In genomic region chr6:53417141-53417540, GRCh38 we compare ENCODE assay signal across 20 cellular contexts.
DNase-seq lines count a peak whose midpoint lies in the region; ATAC-seq, FAIRE-seq and TF ChIP-seq lines count a peak whose summit lies in the region.
"Had no signal": no experiment of that assay in that cellular context is flagged by ENCODE, and none has a peak within 500 bp of the region (broad histone marks: within the 10 kb centered on the region; RNA-seq: fewer than 3 reads in every experiment).

No MANE protein-coding gene starts in this region.

- in situ Hi-C loops in HepG2 (cut with HindIII; ENCODE audit: extremely low pct_ligation_motif_present, low pct_unique_long_range_greater_than_20kb) (no loop called here), astrocyte of the spinal cord (cut with HindIII; ENCODE audit: low sequenced_read_pairs) (no loop called here), HAP-1 (cut with MboI; ENCODE audit: low sequenced_read_pairs) (no loop called here)

- intact Hi-C loops in HepG2 (cut with micrococcal nuclease; ENCODE audit: unreplicated experiment) (no loop called here), right lobe of liver (cut with DNase I) (no loop called here)

- H3K4me1 ChIP-seq in HepG2 (ENCODE audit: insufficient read depth, low read length): no peaks in the 10 kb centered on the region
- H3K4me1 ChIP-seq in right lobe of liver: peaks cover 0 to 17% (median 4%) of the 10 kb centered on the region in 4 donors
- no peaks in the 10 kb centered on the region for H3K4me1 ChIP-seq in Peyer's patch
- no peaks in the 10 kb centered on the region for H3K4me1 ChIP-seq in HAP-1
- H3K4me1 ChIP-seq: BLaER1 treated with 17β-estradiol and CSF1 and Interleukin-3, amounts not matched to agents 10 nM and 100 nM had no signal

- no peak overlapping the region for H3K27ac ChIP-seq in HepG2 (ENCODE audit: extremely low read length, insufficient read depth, low read length)
- H3K27ac ChIP-seq in right lobe of liver: no peak overlapping the region
- no peak overlapping the region for H3K27ac ChIP-seq in Peyer's patch
- H3K27ac ChIP-seq: BLaER1 treated with 17β-estradiol and CSF1 and Interleukin-3, amounts not matched to agents 10 nM and 100 nM; PC-9; SK-N-MC had no signal

- ATAC-seq in HepG2 (peak; percentile 48; the same call in 2 of the 3 replicates), right lobe of liver (no peak), HG02798 (IDR thresholded peaks at IDR 0.05; ENCODE audit: poor library complexity, unreplicated experiment) (no peak)
- ATAC-seq: Right ventricle myocardium inferior had no signal

- H3K36me3 Mint-ChIP-seq in type B pancreatic cell: no peaks in the 10 kb centered on the region

- H3K4me3 Mint-ChIP-seq in type B pancreatic cell: no peak overlapping the region

- no peak overlapping the region for H3K9ac ChIP-seq in HepG2 (ENCODE audit: insufficient read depth, low read depth, low read length)
- H3K9ac ChIP-seq: BLaER1 treated with 17β-estradiol and CSF1 and Interleukin-3, amounts not matched to agents 10 nM and 100 nM had no signal

- TF ChIP-seq POLR2A in HepG2 (IDR thresholded peaks at IDR 0.05; ENCODE audit: insufficient read depth in 1 of 2, low read depth in 2 of 2, low read length in 2 of 2) (no peak), right lobe of liver (IDR thresholded peaks at IDR 0.05) (no peak), Peyer's patch (IDR thresholded peaks at IDR 0.05) (no peak)

- DNase-seq in HepG2 (ENCODE audit: low spot score): no peak
- DNase-seq in right lobe of liver: no peak
- DNase-seq in astrocyte of the spinal cord (ENCODE audit: low read depth, low spot score): no peak
- DNase-seq in fibroblast of villous mesenchyme (ENCODE audit: low read depth): no peak
- no peak for DNase-seq in type B pancreatic cell (ENCODE audit: extremely low spot score, unreplicated experiment)
- DNase-seq in Peyer's patch: no peak
- DNase-seq in HAP-1 (ENCODE audit: low spot score in 2 of 2): no peak
- DNase-seq: 8988T, DND-41, IMR-90, Kasumi-1, NCI-H187, NCI-H446, PC-9 had no signal

- TF ChIP-seq CTCF in HepG2 (CRISPR knock-in tag; IDR thresholded peaks at IDR 0.05): no peak
- TF ChIP-seq CTCF in right lobe of liver (IDR thresholded peaks at IDR 0.05): no peak
- peak; percentile 7 for TF ChIP-seq CTCF in astrocyte of the spinal cord (IDR thresholded peaks at IDR 0.05; ENCODE audit: low read depth, low read length)
- TF ChIP-seq CTCF in fibroblast of villous mesenchyme (IDR thresholded peaks at IDR 0.05; ENCODE audit: insufficient read depth, low read depth, low read length): peak; percentile 20
- TF ChIP-seq CTCF in type B pancreatic cell (conservative IDR thresholded peaks at IDR 0.05): peak; percentile 39
- no peak for TF ChIP-seq CTCF in Peyer's patch (IDR thresholded peaks at IDR 0.05)

- H3K27me3 ChIP-seq in HepG2 (ENCODE audit: control insufficient read depth in 1 of 2, insufficient read depth in 2 of 2, low read length in 2 of 2) (peaks cover 0 to 4% of the 10 kb centered on the region in 2 experiments; a peak in 1 of 5 replicates), right lobe of liver (no peaks in the 10 kb centered on the region), Peyer's patch (no peaks in the 10 kb centered on the region), HAP-1 (ENCODE audit: low read depth) (peaks cover 7% of the 10 kb centered on the region)
- H3K27me3 ChIP-seq: BLaER1 treated with 17β-estradiol and CSF1 and Interleukin-3, amounts not matched to agents 10 nM and 100 nM had no signal

- no peak for TF ChIP-seq RAD21 in HepG2 (CRISPR knock-in tag; IDR thresholded peaks at IDR 0.05)

- FAIRE-seq in HepG2 (lab: Jason Lieb, UNC): no peak
- FAIRE-seq: G401.6, H1 had no signal

- no peak overlapping the region for H2AFZ ChIP-seq in HepG2 (ENCODE audit: low read length)
- H2AFZ ChIP-seq: PC-9 had no signal

- no TSS peak for BruUV-seq in HepG2 (replicated peaks; lab: Mats Ljungman, UMichigan)

- H3K36me3 ChIP-seq in HepG2 (replicated peaks in 1 of 2; ENCODE audit: control insufficient read depth in 1 of 2, insufficient read depth in 2 of 2, low read length in 2 of 2): no peaks in the 10 kb centered on the region
- no peaks in the 10 kb centered on the region for H3K36me3 ChIP-seq in right lobe of liver
- no peaks in the 10 kb centered on the region for H3K36me3 ChIP-seq in Peyer's patch
- no peaks in the 10 kb centered on the region for H3K36me3 ChIP-seq in HAP-1 (replicated peaks)
- H3K36me3 ChIP-seq: BLaER1 treated with 17β-estradiol and CSF1 and Interleukin-3, amounts not matched to agents 10 nM and 100 nM had no signal

- no peaks in the 10 kb centered on the region for H4K20me1 ChIP-seq in HepG2 (ENCODE audit: insufficient read depth, low read length)
- H4K20me1 ChIP-seq: BLaER1 treated with 17β-estradiol and CSF1 and Interleukin-3, amounts not matched to agents 10 nM and 100 nM had no signal

- no peaks in the 10 kb centered on the region for H3K27me3 Mint-ChIP-seq in type B pancreatic cell

- H3K4me3 ChIP-seq in HepG2 (replicated peaks in 1 of 3; ENCODE audit: insufficient read depth in 1 of 3, low read depth in 2 of 3, low read length in 3 of 3) (no peak overlapping the region), right lobe of liver (no peak overlapping the region), astrocyte of the spinal cord (ENCODE audit: low read depth, low read length) (no peak overlapping the region), fibroblast of villous mesenchyme (ENCODE audit: low read depth, low read length) (no peak overlapping the region), Peyer's patch (no peak overlapping the region), HAP-1 (no peak overlapping the region)
- H3K4me3 ChIP-seq: BLaER1 treated with 17β-estradiol and CSF1 and Interleukin-3, amounts not matched to agents 10 nM and 100 nM; PC-9; SK-N-MC had no signal

- H3K27ac Mint-ChIP-seq in type B pancreatic cell: no peak overlapping the region

- H3K4me2 ChIP-seq in HepG2 (ENCODE audit: low read depth, low read length): no peak overlapping the region
- H3K4me2 ChIP-seq: BLaER1 treated with 17β-estradiol and CSF1 and Interleukin-3, amounts not matched to agents 10 nM and 100 nM; PC-9 had no signal

- H3K9me3 ChIP-seq in HepG2 (ENCODE audit: low read length) (no peaks in the 10 kb centered on the region), right lobe of liver (no peaks in the 10 kb centered on the region), Peyer's patch (no peaks in the 10 kb centered on the region), HAP-1 (no peaks in the 10 kb centered on the region)
- H3K9me3 ChIP-seq: BLaER1 treated with 17β-estradiol and CSF1 and Interleukin-3, amounts not matched to agents 10 nM and 100 nM had no signal

- TF ChIP-seq EP300 in HepG2 (IDR thresholded peaks at IDR 0.05; ENCODE audit: low read depth in 2 of 2, low read length in 2 of 2) (no peak), HepG2 (CRISPR knock-in tag; IDR thresholded peaks at IDR 0.05; ENCODE audit: borderline replicate concordance) (no peak)

- H3K9me3 Mint-ChIP-seq in type B pancreatic cell: no peaks in the 10 kb centered on the region

- H3K4me1 Mint-ChIP-seq in type B pancreatic cell (ENCODE audit: unreplicated experiment): no peaks in the 10 kb centered on the region

- CTCF ChIA-PET in HepG2 (lab: Yijun Ruan, JAX; ENCODE audit: low intra/inter-chr PET ratio, low total read pairs): interaction anchor here (1.1 kb wide), 1 partner anchor 245 kb away, joined by 3 read pairs; no protein-coding TSS in a partner anchor

- no peaks in the 10 kb centered on the region for H3K79me2 ChIP-seq in HepG2 (ENCODE audit: insufficient read depth, low read length)

- POLR2A ChIA-PET in HepG2 (lab: Yijun Ruan, JAX): no interaction called here

- 71% methylated on average over 1 of the region's 1 CpG for WGBS in HepG2 (ENCODE audit: low lambda C conversion rate)
- 93% methylated on average over 1 of the region's 1 CpG for WGBS in right lobe of liver (ENCODE audit: insufficient coverage, low coverage, low lambda C conversion rate, missing lambda C conversion rate)

TF ChIP-seq in HepG2, 621 proteins besides CTCF, POLR2A, EP300 and RAD21 (continues in another document):
- no peak for TF ChIP-seq ATF3 (CRISPR knock-in tag; IDR thresholded peaks at IDR 0.05)
- no peak for TF ChIP-seq ZNF75D (CRISPR knock-in tag; IDR thresholded peaks at IDR 0.05; ENCODE audit: borderline replicate concordance)
- no peak for TF ChIP-seq HOMEZ (CRISPR knock-in tag; IDR thresholded peaks at IDR 0.05; ENCODE audit: low read depth)
- no peak for TF ChIP-seq ZNF414 (CRISPR knock-in tag; IDR thresholded peaks at IDR 0.05)
- no peak for TF ChIP-seq RFX3 (CRISPR knock-in tag; IDR thresholded peaks at IDR 0.05)
- no peak for TF ChIP-seq PTBP1 (IDR thresholded peaks at IDR 0.05; ENCODE audit: low read depth, low read length, poor library complexity, severe bottlenecking)
- no peak for TF ChIP-seq ZBTB1 (CRISPR knock-in tag; IDR thresholded peaks at IDR 0.05; ENCODE audit: borderline replicate concordance)

Comparison
In these comparisons a context has a peak if more than half of its experiments do, and no peak if none do; other contexts are left out.
1. CTCF ChIP-seq: peak in astrocyte of the spinal cord (single experiment), fibroblast of villous mesenchyme (single experiment) and type B pancreatic cell (single experiment); none in HepG2 (single experiment), right lobe of liver (0 of 4) and Peyer's patch (0 of 6).